In genomic region chr1:37233606-37234005, GRCh38 we compare ENCODE assay signal across 1 cellular context.
TF ChIP-seq lines count a peak whose summit lies in the region.

No MANE protein-coding gene starts in this region.

TF ChIP-seq in K562, 482 proteins besides CTCF, POLR2A, EP300 and RAD21 (continued from another document):
- TF ChIP-seq, protein P1, sequence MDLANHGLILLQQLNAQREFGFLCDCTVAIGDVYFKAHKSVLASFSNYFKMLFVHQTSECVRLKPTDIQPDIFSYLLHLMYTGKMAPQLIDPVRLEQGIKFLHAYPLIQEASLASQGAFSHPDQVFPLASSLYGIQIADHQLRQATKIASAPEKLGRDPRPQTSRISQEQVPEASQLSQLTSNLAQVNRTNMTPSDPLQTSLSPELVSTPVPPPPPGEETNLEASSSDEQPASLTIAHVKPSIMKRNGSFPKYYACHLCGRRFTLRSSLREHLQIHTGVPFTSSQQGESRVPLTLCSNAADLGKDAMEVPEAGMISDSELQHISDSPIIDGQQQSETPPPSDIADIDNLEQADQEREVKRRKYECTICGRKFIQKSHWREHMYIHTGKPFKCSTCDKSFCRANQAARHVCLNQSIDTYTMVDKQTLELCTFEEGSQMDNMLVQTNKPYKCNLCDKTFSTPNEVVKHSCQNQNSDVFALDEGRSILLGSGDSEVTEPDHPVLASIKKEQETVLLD (IDR thresholded peaks at IDR 0.05), result no peak
- no peak for TF ChIP-seq ETV5 (CRISPR knock-in tag; IDR thresholded peaks at IDR 0.05; ENCODE audit: low read depth)
- TF ChIP-seq SRSF1 (IDR thresholded peaks at IDR 0.05; ENCODE audit: low read depth, low read length), result no peak
- no peak for TF ChIP-seq CEBPG (CRISPR knock-in tag; IDR thresholded peaks at IDR 0.05)
- TF ChIP-seq CEBPG (tag; conservative IDR thresholded peaks at IDR 0.05 in 1 of 2, IDR thresholded peaks at IDR 0.05 in 1 of 2), result peak in 1 of 2 experiments; percentile 60; a peak in 1 of 4 replicates
- no peak for TF ChIP-seq SRSF7 (optimal IDR thresholded peaks at IDR 0.05; ENCODE audit: low read depth, low read length)
- no peak for TF ChIP-seq NR3C1 (CRISPR knock-in tag; IDR thresholded peaks at IDR 0.05)
- TF ChIP-seq, protein P2, sequence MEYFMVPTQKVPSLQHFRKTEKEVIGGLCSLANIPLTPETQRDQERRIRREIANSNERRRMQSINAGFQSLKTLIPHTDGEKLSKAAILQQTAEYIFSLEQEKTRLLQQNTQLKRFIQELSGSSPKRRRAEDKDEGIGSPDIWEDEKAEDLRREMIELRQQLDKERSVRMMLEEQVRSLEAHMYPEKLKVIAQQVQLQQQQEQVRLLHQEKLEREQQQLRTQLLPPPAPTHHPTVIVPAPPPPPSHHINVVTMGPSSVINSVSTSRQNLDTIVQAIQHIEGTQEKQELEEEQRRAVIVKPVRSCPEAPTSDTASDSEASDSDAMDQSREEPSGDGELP (CRISPR knock-in tag; IDR thresholded peaks at IDR 0.05; ENCODE audit: borderline replicate concordance), result no peak
- TF ChIP-seq HDAC6 (IDR thresholded peaks at IDR 0.05; ENCODE audit: low read depth, low read length), result no peak
- no peak for TF ChIP-seq HNRNPK (IDR thresholded peaks at IDR 0.05; ENCODE audit: low read depth, low read length, poor library complexity, severe bottlenecking)
- TF ChIP-seq CEBPZ (IDR thresholded peaks at IDR 0.05; ENCODE audit: borderline replicate concordance, low read depth, low read length), result no peak
- peak; percentile 37; the same call in 1 of the 2 replicates for TF ChIP-seq FOSL1 (tag; conservative IDR thresholded peaks at IDR 0.05)
- no peak for TF ChIP-seq ZNF830 (CRISPR knock-in tag; IDR thresholded peaks at IDR 0.05)
- TF ChIP-seq CXXC5 (CRISPR knock-in tag; IDR thresholded peaks at IDR 0.05), result no peak
- TF ChIP-seq RBM34 (IDR thresholded peaks at IDR 0.05; ENCODE audit: borderline replicate concordance, insufficient read depth, low read length), result no peak
- TF ChIP-seq, protein P3, sequence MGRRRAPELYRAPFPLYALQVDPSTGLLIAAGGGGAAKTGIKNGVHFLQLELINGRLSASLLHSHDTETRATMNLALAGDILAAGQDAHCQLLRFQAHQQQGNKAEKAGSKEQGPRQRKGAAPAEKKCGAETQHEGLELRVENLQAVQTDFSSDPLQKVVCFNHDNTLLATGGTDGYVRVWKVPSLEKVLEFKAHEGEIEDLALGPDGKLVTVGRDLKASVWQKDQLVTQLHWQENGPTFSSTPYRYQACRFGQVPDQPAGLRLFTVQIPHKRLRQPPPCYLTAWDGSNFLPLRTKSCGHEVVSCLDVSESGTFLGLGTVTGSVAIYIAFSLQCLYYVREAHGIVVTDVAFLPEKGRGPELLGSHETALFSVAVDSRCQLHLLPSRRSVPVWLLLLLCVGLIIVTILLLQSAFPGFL (CRISPR knock-in tag; IDR thresholded peaks at IDR 0.05), result no peak
- peak; percentile 44; the same call in 1 of the 2 replicates for TF ChIP-seq JUND (IDR thresholded peaks at IDR 0.05; ENCODE audit: borderline replicate concordance, low read depth, low read length)
- no peak for TF ChIP-seq JUND (tag; IDR thresholded peaks at IDR 0.05; ENCODE audit: borderline replicate concordance, low read depth, low read length)
